ENCODE assay signal across 8 cellular contexts in the genomic region with DNA sequence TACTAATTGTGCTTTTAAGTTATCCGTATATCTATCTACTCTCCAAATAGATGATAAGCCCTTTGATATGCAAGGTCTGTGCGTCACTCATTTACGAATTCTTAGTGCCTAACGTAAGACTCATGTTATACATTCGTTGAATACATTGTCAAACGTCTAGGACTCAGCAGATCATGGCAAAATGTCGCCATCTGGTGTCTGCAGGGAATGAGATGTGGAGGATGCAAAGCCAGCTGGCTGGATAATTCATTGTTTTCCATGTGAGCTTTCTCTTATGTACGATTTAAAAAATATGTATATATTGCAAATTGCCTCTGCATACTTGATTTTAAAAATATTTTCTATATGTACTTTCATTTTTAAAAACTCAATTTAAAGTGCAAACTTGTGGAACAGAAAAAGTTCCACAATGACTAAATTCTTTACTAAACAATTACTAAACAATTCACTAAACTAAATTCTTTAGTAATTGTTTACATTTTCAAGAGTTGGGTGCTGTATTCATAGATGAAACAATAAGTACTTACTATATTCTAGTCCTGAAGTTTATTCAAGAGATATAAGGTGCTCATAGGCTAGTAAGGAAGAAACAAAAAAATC. TPM values are rescaled to one million over a fixed set of nuclear protein-coding genes. Genes with fewer than 3 reads are reported as not detected.
A peak's percentile ranks its signal among the peaks of the same experiment; 100 is the strongest.
DNase-seq lines count a peak whose midpoint lies in the region; ATAC-seq and TF ChIP-seq lines count a peak whose summit lies in the region.

No MANE protein-coding gene starts in this region.

- peaks cover 4% of the 10 kb centered on the region for H3K27me3 Mint-ChIP-seq in activated naive CD8-positive, alpha-beta T cell treated with anti-CD3 and anti-CD28 coated beads for 36 hours

- no peaks in the 10 kb centered on the region for H3K9me3 ChIP-seq in SK-N-MC (ENCODE audit: low read depth, low read length)
- H3K9me3 ChIP-seq in sigmoid colon = no peaks in the 10 kb centered on the region

- H3K27ac ChIP-seq in SK-N-MC (no peak overlapping the region), sigmoid colon (no peak overlapping the region)

- 3 to 9% methylated on average over 8 of the region's 8 CpGs for whole genome bisulfite sequencing in sigmoid colon, 2 donors

- H3K4me1 ChIP-seq in sigmoid colon = no peaks in the 10 kb centered on the region

- no peak for TF ChIP-seq EP300 in sigmoid colon (IDR thresholded peaks at IDR 0.05)

- DNase-seq in A172 (ENCODE audit: low spot score) = peak; percentile 28
- DNase-seq in GM12865 (ENCODE audit: low read depth) = peak; percentile 63
- DNase-seq in M059J (ENCODE audit: low read depth) = peak; percentile 60
- DNase-seq in SK-N-MC (ENCODE audit: low read depth, low spot score) = peak; percentile 35
- DNase-seq in activated naive CD8-positive, alpha-beta T cell treated with anti-CD3 and anti-CD28 coated beads for 36 hours = peak; percentile 50
- DNase-seq in left cardiac atrium = peak; percentile 51
- no peak for DNase-seq in sigmoid colon

- H3K36me3 ChIP-seq in SK-N-MC (ENCODE audit: insufficient read depth, low read length) = no peaks in the 10 kb centered on the region
- no peaks in the 10 kb centered on the region for H3K36me3 ChIP-seq in sigmoid colon

- no peak for TF ChIP-seq POLR2A in sigmoid colon (IDR thresholded peaks at IDR 0.05)

- no peaks in the 10 kb centered on the region for H3K9me3 Mint-ChIP-seq in activated naive CD8-positive, alpha-beta T cell treated with anti-CD3 and anti-CD28 coated beads for 36 hours

- ATAC-seq in left cardiac atrium (peak; percentile 57 to 61), HG03457 (IDR thresholded peaks at IDR 0.05; ENCODE audit: unreplicated experiment) (no peak)

- H3K4me3 ChIP-seq in GM12865 (ENCODE audit: low read depth, low read length) = no peak overlapping the region
- H3K4me3 ChIP-seq in SK-N-MC = no peak overlapping the region
- H3K4me3 ChIP-seq in sigmoid colon = no peak overlapping the region

- H3K27ac Mint-ChIP-seq in activated naive CD8-positive, alpha-beta T cell treated with anti-CD3 and anti-CD28 coated beads for 36 hours = no peak overlapping the region

- no peak overlapping the region for H3K4me3 Mint-ChIP-seq in activated naive CD8-positive, alpha-beta T cell treated with anti-CD3 and anti-CD28 coated beads for 36 hours

- H3K27me3 ChIP-seq in sigmoid colon = peaks cover 0 to 2% (median 0%) of the 10 kb centered on the region in 3 donors

- H3K4me1 Mint-ChIP-seq in activated naive CD8-positive, alpha-beta T cell treated with anti-CD3 and anti-CD28 coated beads for 36 hours = peaks cover 2% of the 10 kb centered on the region

- intact Hi-C loops in left cardiac atrium (cut with DNase I) (loop anchor here (1.0 to 5.0 kb wide), 4 partner anchors 65 to 127 kb away; no protein-coding TSS in a partner anchor), sigmoid colon (cut with DNase I) (loop anchor here (1.0 to 10.0 kb wide), 2 partner anchors 127 to 193 kb away; no protein-coding TSS in a partner anchor)

- TF ChIP-seq CTCF in GM12865 (IDR thresholded peaks at IDR 0.05; ENCODE audit: insufficient read depth, low read depth, low read length, missing control alignments) (peak; percentile 63), sigmoid colon (IDR thresholded peaks at IDR 0.05) (peak; percentile 23 to 54 (median 36))

- no peak overlapping the region for H3K9ac ChIP-seq in SK-N-MC (ENCODE audit: insufficient read length)

- no peaks in the 10 kb centered on the region for H3K36me3 Mint-ChIP-seq in activated naive CD8-positive, alpha-beta T cell treated with anti-CD3 and anti-CD28 coated beads for 36 hours

RNA-seq across cellular contexts. Expression of gene ZNF202, which starts 33.8 kb away (rescaled TPM):
- 5.7 and 7.1 TPM in 2 replicates for total RNA-seq in A172 (2014; rRNA removed; shearing (Covaris generic))
- total RNA-seq in M059J (2014; rRNA removed; shearing (Covaris generic)) = 5.9 and 7.3 TPM in 2 replicates
- 10 to 100 TPM; 14.4 to 18.6 TPM for total RNA-seq in activated naive CD8-positive, alpha-beta T cell treated with anti-CD3 and anti-CD28 coated beads for 36 hours
- total RNA-seq in left cardiac atrium (1 to 10 TPM; 4.5 to 5.2 TPM), sigmoid colon (1 to 10 TPM; 6.1 to 7.1 (median 6.7) TPM)
- 1 to 10 TPM; 1.2 to 8.1 (median 2.8) TPM for polyA plus RNA-seq in sigmoid colon

RNA-seq across cellular contexts. Expression of gene OR6X1, which starts 46.6 kb away (rescaled TPM):
- total RNA-seq in A172 (2014; rRNA removed; shearing (Covaris generic)) = not detected in 2 replicates
- total RNA-seq in M059J (2014; rRNA removed; shearing (Covaris generic)) = not detected in 2 replicates
- total RNA-seq in activated naive CD8-positive, alpha-beta T cell treated with anti-CD3 and anti-CD28 coated beads for 36 hours = not detected
- total RNA-seq in left cardiac atrium (not detected), sigmoid colon (not detected)
- polyA plus RNA-seq in sigmoid colon = not detected

RNA-seq across cellular contexts. Expression of gene SCN3B, which starts 53.3 kb away (rescaled TPM):
- 0.05 and 0.10 TPM in 2 replicates for total RNA-seq in A172 (2014; rRNA removed; shearing (Covaris generic))
- 0.20 TPM in 1 of 2 replicates, not detected in the other for total RNA-seq in M059J (2014; rRNA removed; shearing (Covaris generic))
- not detected for total RNA-seq in activated naive CD8-positive, alpha-beta T cell treated with anti-CD3 and anti-CD28 coated beads for 36 hours
- 1 to 10 TPM; 1.2 TPM for total RNA-seq in left cardiac atrium
- total RNA-seq in sigmoid colon = 1 to 10 TPM; 2.0 to 3.0 (median 2.6) TPM
- 1 to 10 TPM in 1 of 3 donors, under 1 TPM in 1, not detected in 1; 0.60 to 1.5 TPM for polyA plus RNA-seq in sigmoid colon
